25 cellular contexts compared by ENCODE assay signal in genomic region chr7:41771717-41772116, GRCh38.
"Had no signal": no experiment of that assay in that cellular context is flagged by ENCODE, and none has a peak within 500 bp of the region (broad histone marks: within the 10 kb centered on the region; RNA-seq: fewer than 3 reads in every experiment).

No MANE protein-coding gene starts in this region.

- H3K9me3 ChIP-seq: body of pancreas, mucosa of descending colon, right lobe of liver, vagina had no signal

- H3K27me3 Mint-ChIP-seq: memory B cell; naive B cell; stimulated activated naive B cell treated with anti-CD40 and anti-IgM and Interleukin-4, amounts not matched to agents 10 μg/mL and 1 μg/mL and 100 μg/mL, for 72 hours had no signal

- H3K27ac ChIP-seq: body of pancreas, cardiac muscle cell, right lobe of liver, vagina had no signal

- H3K4me2 ChIP-seq: smooth muscle cell had no signal

- H3K4me1 ChIP-seq: body of pancreas, right lobe of liver, vagina had no signal

- H3K27ac Mint-ChIP-seq: memory B cell, naive B cell had no signal

- DNase-seq: activated CD4-positive, alpha-beta T cell treated with anti-CD3 and anti-CD28 coated beads for 4 hours; activated CD4-positive, alpha-beta T cell treated with anti-CD3 and anti-CD28 coated beads, Interleukin-2, amount 50 U/mL, for 48 hours; activated CD4-positive, CD25-positive, alpha-beta regulatory T cell; activated gamma-delta T cell; activated naive CD4-positive, alpha-beta T cell treated with anti-CD3 and anti-CD28 coated beads, Interleukin-2, amount 50 U/mL, for 16 hours; anterior cingulate cortex; body of pancreas; cortex of kidney; islet precursor cell; left cardiac atrium; mucosa of descending colon; naive B cell; occipital lobe; posterior cingulate gyrus; right lobe of liver; stimulated activated CD4-positive, alpha-beta T cell treated with anti-CD3 and anti-CD28 coated beads, Interleukin-15, amount 100 ng/mL, for 24 hours; stimulated activated CD8-positive, alpha-beta memory T cell treated with anti-CD3 and anti-CD28 coated beads, Interleukin-4, amount 100 ng/mL, for 48 hours; stimulated activated naive B cell treated with anti-CD40 and anti-IgM and Interleukin-4, amounts not matched to agents 10 μg/mL and 1 μg/mL and 100 μg/mL, for 72 hours; T-helper 9 cell; trophoblast cell had no signal

- H3K36me3 Mint-ChIP-seq: naive B cell had no signal

- H3K36me3 ChIP-seq: cardiac muscle cell, right lobe of liver, vagina had no signal

- H3K4me3 Mint-ChIP-seq: memory B cell; naive B cell; stimulated activated naive B cell treated with anti-CD40 and anti-IgM and Interleukin-4, amounts not matched to agents 10 μg/mL and 1 μg/mL and 100 μg/mL, for 72 hours had no signal

- ATAC-seq: body of pancreas; left cardiac atrium; mucosa of descending colon; stimulated activated naive B cell treated with anti-CD40 and anti-IgM and Interleukin-4, amounts not matched to agents 10 μg/mL and 1 μg/mL and 100 μg/mL, for 72 hours had no signal

- FAIRE-seq: endometrium had no signal

- H3K4me3 ChIP-seq: body of pancreas, cardiac muscle cell, mucosa of descending colon, right lobe of liver, smooth muscle cell, vagina had no signal

- H3K27me3 ChIP-seq: body of pancreas, cardiac muscle cell, right lobe of liver, vagina had no signal
